ENCODE assay signal across 41 cellular contexts in genomic region chrY:8327708-8328354, GRCh38.
"Had no signal": no experiment of that assay in that cellular context is flagged by ENCODE, and none has a peak within 500 bp of the region (broad histone marks: within the 10 kb centered on the region; RNA-seq: fewer than 3 reads in every experiment).

No MANE protein-coding gene starts in this region.

- H3K9me3 ChIP-seq: adrenal gland, ascending aorta, body of pancreas, breast epithelium had no signal

- H3K27me3 Mint-ChIP-seq: activated naive CD4-positive, alpha-beta T cell treated with anti-CD3 and anti-CD28 coated beads, Interleukin-2, amount 10 ng/mL, durations not matched to agents 7 days and 5 days; activated naive CD4-positive, alpha-beta T cell treated with anti-CD3 and anti-CD28 coated beads, Interleukin-2, amount 50 U/mL, for 24 hours; activated naive CD8-positive, alpha-beta T cell; activated naive CD8-positive, alpha-beta T cell treated with anti-CD3 and anti-CD28 coated beads for 36 hours; activated naive CD8-positive, alpha-beta T cell treated with anti-CD3 and anti-CD28 coated beads, Interleukin-2, amount 10 ng/mL, durations not matched to agents 7 days and 5 days; activated naive CD8-positive, alpha-beta T cell treated with anti-CD3 and anti-CD28 coated beads, Interleukin-2, amount 50 U/mL, for 24 hours; activated T-cell treated with anti-CD3 and anti-CD28 coated beads, Interleukin-2, amount 50 U/mL, for 24 hours; activated T-helper 17 cell treated with anti-CD3 and anti-CD28 coated beads, Interleukin-2, amount 50 U/mL, for 72 hours; brain; central memory CD8-positive, alpha-beta T cell had no signal

- H3K4me1 Mint-ChIP-seq: activated naive CD4-positive, alpha-beta T cell treated with anti-CD3 and anti-CD28 coated beads, Interleukin-2, amount 10 ng/mL, durations not matched to agents 7 days and 5 days; activated naive CD8-positive, alpha-beta T cell treated with anti-CD3 and anti-CD28 coated beads for 36 hours; activated naive CD8-positive, alpha-beta T cell treated with anti-CD3 and anti-CD28 coated beads, Interleukin-2, amount 10 ng/mL, durations not matched to agents 7 days and 5 days; activated T-helper 17 cell treated with anti-CD3 and anti-CD28 coated beads, Interleukin-2, amount 50 U/mL, for 72 hours; brain; central memory CD8-positive, alpha-beta T cell had no signal

- H3K9me3 Mint-ChIP-seq: activated naive CD4-positive, alpha-beta T cell treated with anti-CD3 and anti-CD28 coated beads for 36 hours; activated naive CD4-positive, alpha-beta T cell treated with anti-CD3 and anti-CD28 coated beads, Interleukin-2, amount 10 ng/mL, durations not matched to agents 7 days and 5 days; activated naive CD4-positive, alpha-beta T cell treated with anti-CD3 and anti-CD28 coated beads, Interleukin-2, amount 50 U/mL, for 24 hours; activated naive CD4-positive, alpha-beta T cell treated with anti-CD3 and anti-CD28 coated beads, Interleukin-2, amount 50 U/mL, for 72 hours; activated naive CD8-positive, alpha-beta T cell treated with anti-CD3 and anti-CD28 coated beads for 36 hours; activated naive CD8-positive, alpha-beta T cell treated with anti-CD3 and anti-CD28 coated beads, Interleukin-2, amount 10 ng/mL, durations not matched to agents 7 days and 5 days; activated naive CD8-positive, alpha-beta T cell treated with anti-CD3 and anti-CD28 coated beads, Interleukin-2, amount 50 U/mL, for 24 hours; activated T-cell treated with anti-CD3 and anti-CD28 coated beads, Interleukin-2, amount 50 U/mL, for 24 hours; activated T-cell treated with anti-CD3 and anti-CD28 coated beads, Interleukin-2, amount 50 U/mL, for 4 hours; activated T-cell treated with anti-CD3 and anti-CD28 coated beads, Interleukin-2, amount 50 U/mL, for 72 hours; activated T-helper 1 cell treated with anti-CD3 and anti-CD28 coated beads, Interleukin-12 subunit alpha, Interleukin-12 subunit beta, Interleukin-2, Interleukin-4 antibody, amounts not matched to agents 30 ng/mL and 10 ng/mL and 1 ng/mL, durations not matched to agents 14 hours and 24 hours and 36 hours; activated T-helper 17 cell treated with anti-CD3 and anti-CD28 coated beads, Interleukin-2, amount 50 U/mL, for 72 hours; activated T-helper 2 cell treated with anti-CD3 and anti-CD28 coated beads, Interferon-gamma antibody, Interleukin-2, Interleukin-4, amounts not matched to agents 10 μg/mL and 5 μg/mL and 100 μg/mL, durations not matched to agents 14 hours and 24 hours and 36 hours; brain; central memory CD8-positive, alpha-beta T cell had no signal

- H3K4me3 ChIP-seq: adrenal gland, ascending aorta, body of pancreas, breast epithelium, cardiac muscle cell had no signal

- H3K27ac Mint-ChIP-seq: activated naive CD4-positive, alpha-beta T cell treated with anti-CD3 and anti-CD28 coated beads for 36 hours; activated naive CD4-positive, alpha-beta T cell treated with anti-CD3 and anti-CD28 coated beads, Interleukin-2, amount 10 ng/mL, durations not matched to agents 7 days and 5 days; activated naive CD4-positive, alpha-beta T cell treated with anti-CD3 and anti-CD28 coated beads, Interleukin-2, amount 50 U/mL, for 24 hours; activated naive CD4-positive, alpha-beta T cell treated with anti-CD3 and anti-CD28 coated beads, Interleukin-2, amount 50 U/mL, for 72 hours; activated naive CD8-positive, alpha-beta T cell; activated naive CD8-positive, alpha-beta T cell treated with anti-CD3 and anti-CD28 coated beads for 36 hours; activated naive CD8-positive, alpha-beta T cell treated with anti-CD3 and anti-CD28 coated beads, Interleukin-2, amount 10 ng/mL, durations not matched to agents 7 days and 5 days; activated naive CD8-positive, alpha-beta T cell treated with anti-CD3 and anti-CD28 coated beads, Interleukin-2, amount 50 U/mL, for 24 hours; activated T-cell treated with anti-CD3 and anti-CD28 coated beads, Interleukin-2, amount 50 U/mL, for 24 hours; activated T-cell treated with anti-CD3 and anti-CD28 coated beads, Interleukin-2, amount 50 U/mL, for 72 hours; activated T-helper 1 cell treated with anti-CD3 and anti-CD28 coated beads, Interleukin-12 subunit alpha, Interleukin-12 subunit beta, Interleukin-2, Interleukin-4 antibody, amounts not matched to agents 30 ng/mL and 10 ng/mL and 1 ng/mL, durations not matched to agents 14 hours and 24 hours and 36 hours; activated T-helper 17 cell treated with anti-CD3 and anti-CD28 coated beads, Interleukin-2, amount 50 U/mL, for 72 hours; activated T-helper 2 cell treated with anti-CD3 and anti-CD28 coated beads, Interferon-gamma antibody, Interleukin-2, Interleukin-4, amounts not matched to agents 10 μg/mL and 5 μg/mL and 100 μg/mL, durations not matched to agents 14 hours and 24 hours and 36 hours; brain had no signal

- H3K27ac ChIP-seq: adrenal gland, ascending aorta, body of pancreas, brain microvascular endothelial cell, breast epithelium, cardiac muscle cell had no signal

- H3K36me3 Mint-ChIP-seq: activated naive CD4-positive, alpha-beta T cell treated with anti-CD3 and anti-CD28 coated beads, Interleukin-2, amount 10 ng/mL, durations not matched to agents 7 days and 5 days; activated naive CD4-positive, alpha-beta T cell treated with anti-CD3 and anti-CD28 coated beads, Interleukin-2, amount 50 U/mL, for 24 hours; activated naive CD4-positive, alpha-beta T cell treated with anti-CD3 and anti-CD28 coated beads, Interleukin-2, amount 50 U/mL, for 72 hours; activated naive CD8-positive, alpha-beta T cell; activated naive CD8-positive, alpha-beta T cell treated with anti-CD3 and anti-CD28 coated beads for 36 hours; activated naive CD8-positive, alpha-beta T cell treated with anti-CD3 and anti-CD28 coated beads, Interleukin-2, amount 10 ng/mL, durations not matched to agents 7 days and 5 days; brain had no signal

- H3K4me1 ChIP-seq: adrenal gland, ascending aorta, body of pancreas, breast epithelium had no signal

- FAIRE-seq: astrocyte, bronchial epithelial cell had no signal

- DNase-seq: activated effector memory CD4-positive, alpha-beta T cell treated with anti-CD3 and anti-CD28 coated beads, Interleukin-2, amount 50 U/mL, for 16 hours; activated effector memory CD4-positive, alpha-beta T cell treated with Interleukin-2 at 50 U/mL for 16 hours; activated gamma-delta T cell; activated gamma-delta T cell treated with Interleukin-2 at 50 U/mL for 16 hours; activated naive CD4-positive, alpha-beta T cell; activated naive CD4-positive, alpha-beta T cell treated with anti-CD3 and anti-CD28 coated beads for 36 hours; activated naive CD4-positive, alpha-beta T cell treated with anti-CD3 and anti-CD28 coated beads, Interleukin-2, amount 10 ng/mL, durations not matched to agents 7 days and 5 days; activated naive CD4-positive, alpha-beta T cell treated with anti-CD3 and anti-CD28 coated beads, Interleukin-2, amount 50 U/mL, for 16 hours; activated naive CD4-positive, alpha-beta T cell treated with Interleukin-2 at 50 U/mL for 16 hours; activated naive CD8-positive, alpha-beta T cell treated with anti-CD3 and anti-CD28 coated beads for 36 hours; activated naive CD8-positive, alpha-beta T cell treated with anti-CD3 and anti-CD28 coated beads, Interleukin-2, amount 10 ng/mL, durations not matched to agents 7 days and 5 days; activated naive CD8-positive, alpha-beta T cell treated with anti-CD3 and anti-CD28 coated beads, Interleukin-2, amount 50 U/mL, for 24 hours; activated T-cell treated with anti-CD3 and anti-CD28 coated beads for 4 hours; activated T-cell treated with anti-CD3 and anti-CD28 coated beads, Interleukin-2, amount 50 U/mL, for 1 hour; activated T-cell treated with anti-CD3 and anti-CD28 coated beads, Interleukin-2, amount 50 U/mL, for 24 hours; activated T-cell treated with anti-CD3 and anti-CD28 coated beads, Interleukin-2, amount 50 U/mL, for 4 hours; activated T-cell treated with anti-CD3 and anti-CD28 coated beads, Interleukin-2, amount 50 U/mL, for 48 hours; activated T-cell treated with anti-CD3 and anti-CD28 coated beads, Interleukin-2, amount 50 U/mL, for 72 hours; adrenal gland; amniotic stem cell; amygdala; anterior cingulate cortex; aorta; body of pancreas; brain microvascular endothelial cell; caudate nucleus; central memory CD4-positive, alpha-beta T cell; cerebellar nuclear complex had no signal

- H3K36me3 ChIP-seq: adrenal gland, ascending aorta, brain microvascular endothelial cell, breast epithelium, cardiac muscle cell had no signal

- H3K27me3 ChIP-seq: adrenal gland, ascending aorta, body of pancreas, brain microvascular endothelial cell, breast epithelium, cardiac muscle cell had no signal

- ATAC-seq: activated naive CD4-positive, alpha-beta T cell treated with anti-CD3 and anti-CD28 coated beads, Interleukin-2, amount 50 U/mL, for 72 hours; activated naive CD8-positive, alpha-beta T cell treated with anti-CD3 and anti-CD28 coated beads, Interleukin-2, amount 50 U/mL, for 24 hours; activated T-cell treated with anti-CD3 and anti-CD28 coated beads, Interleukin-2, amount 50 U/mL, for 4 hours; activated T-cell treated with anti-CD3 and anti-CD28 coated beads, Interleukin-2, amount 50 U/mL, for 72 hours; activated T-helper 17 cell treated with anti-CD3 and anti-CD28 coated beads, Interleukin-2, amount 50 U/mL, for 72 hours; body of pancreas had no signal

- H3K4me3 Mint-ChIP-seq: activated naive CD4-positive, alpha-beta T cell treated with anti-CD3 and anti-CD28 coated beads for 36 hours; activated naive CD4-positive, alpha-beta T cell treated with anti-CD3 and anti-CD28 coated beads, Interleukin-2, amount 10 ng/mL, durations not matched to agents 7 days and 5 days; activated naive CD4-positive, alpha-beta T cell treated with anti-CD3 and anti-CD28 coated beads, Interleukin-2, amount 50 U/mL, for 24 hours; activated naive CD8-positive, alpha-beta T cell; activated naive CD8-positive, alpha-beta T cell treated with anti-CD3 and anti-CD28 coated beads for 36 hours; activated naive CD8-positive, alpha-beta T cell treated with anti-CD3 and anti-CD28 coated beads, Interleukin-2, amount 10 ng/mL, durations not matched to agents 7 days and 5 days; activated naive CD8-positive, alpha-beta T cell treated with anti-CD3 and anti-CD28 coated beads, Interleukin-2, amount 50 U/mL, for 24 hours; activated T-cell treated with anti-CD3 and anti-CD28 coated beads, Interleukin-2, amount 50 U/mL, for 24 hours; activated T-cell treated with anti-CD3 and anti-CD28 coated beads, Interleukin-2, amount 50 U/mL, for 4 hours; activated T-cell treated with anti-CD3 and anti-CD28 coated beads, Interleukin-2, amount 50 U/mL, for 72 hours; activated T-helper 1 cell treated with anti-CD3 and anti-CD28 coated beads, Interleukin-12 subunit alpha, Interleukin-12 subunit beta, Interleukin-2, Interleukin-4 antibody, amounts not matched to agents 30 ng/mL and 10 ng/mL and 1 ng/mL, durations not matched to agents 14 hours and 24 hours and 36 hours; activated T-helper 17 cell treated with anti-CD3 and anti-CD28 coated beads, Interleukin-2, amount 50 U/mL, for 72 hours; brain; central memory CD8-positive, alpha-beta T cell had no signal
